1 cellular context compared by ENCODE assay signal in the genomic region with DNA sequence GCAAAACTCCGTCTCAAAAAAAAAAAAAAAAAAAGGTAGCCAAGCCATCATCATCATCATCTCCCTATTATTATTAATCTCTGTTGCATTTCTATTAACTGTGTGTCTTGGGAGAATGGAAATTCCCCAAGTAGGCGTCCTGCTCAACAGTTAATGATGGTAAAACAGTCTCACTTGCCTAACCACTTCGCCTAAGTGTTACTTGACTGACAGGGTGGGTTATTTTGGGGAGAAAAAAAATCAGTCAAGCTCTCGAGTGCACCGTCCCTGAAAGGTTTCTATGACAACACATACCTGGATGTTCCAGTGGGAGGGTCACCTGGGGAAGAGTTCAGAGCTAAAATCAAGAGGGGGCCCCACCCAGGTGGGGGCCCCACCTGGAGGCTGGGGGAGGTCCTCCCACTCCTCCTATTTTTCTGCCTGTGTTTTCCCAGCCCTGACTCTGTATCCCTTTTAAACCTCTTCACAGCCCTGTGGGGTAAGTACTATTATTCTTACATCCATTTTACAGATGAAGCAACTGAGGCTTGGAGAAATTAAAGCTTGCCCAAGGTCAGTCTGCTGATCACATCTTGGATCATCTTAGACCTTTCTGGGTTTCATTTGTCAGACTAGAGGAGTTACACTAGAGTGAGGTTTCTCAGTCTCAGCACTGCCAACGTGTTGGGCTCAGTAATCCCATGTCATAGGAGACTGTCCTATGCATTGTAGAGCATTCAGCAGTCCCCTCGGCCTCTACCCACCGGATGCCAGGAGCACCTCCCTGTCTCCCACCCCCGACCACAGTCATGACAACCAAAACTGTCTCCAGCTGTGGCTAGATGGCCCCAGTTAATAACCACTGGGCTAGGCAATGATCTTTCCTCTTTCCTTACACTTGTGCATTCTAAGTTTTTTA.
TF ChIP-seq lines count a peak whose summit lies in the region.

No MANE protein-coding gene starts in this region.

TF ChIP-seq in H1, 55 proteins besides CTCF, POLR2A, EP300 and RAD21:
- TF ChIP-seq CREB1 (IDR thresholded peaks at IDR 0.05) (no peak), YY1 (IDR thresholded peaks at IDR 0.05; ENCODE audit: low read depth, low read length) (no peak), SP4 (IDR thresholded peaks at IDR 0.05; ENCODE audit: low read length) (no peak), CBX5 (IDR thresholded peaks at IDR 0.05; ENCODE audit: low read depth, low read length) (no peak), RNF2 (IDR thresholded peaks at IDR 0.05; ENCODE audit: borderline replicate concordance, low read depth, low read length, missing control alignments, poor library complexity, severe bottlenecking) (no peak), RFX5 (IDR thresholded peaks at IDR 0.05; ENCODE audit: borderline replicate concordance, low read depth, low read length) (no peak), SIX5 (IDR thresholded peaks at IDR 0.05; ENCODE audit: low read depth, low read length) (no peak), NRF1 (IDR thresholded peaks at IDR 0.05; ENCODE audit: low read depth, low read length) (no peak), POLR2AphosphoS5 (IDR thresholded peaks at IDR 0.05; ENCODE audit: low read depth, low read length) (no peak), SUZ12 (IDR thresholded peaks at IDR 0.05; ENCODE audit: low read length) (no peak)
